1 cellular context compared by ENCODE assay signal in the genomic region with DNA sequence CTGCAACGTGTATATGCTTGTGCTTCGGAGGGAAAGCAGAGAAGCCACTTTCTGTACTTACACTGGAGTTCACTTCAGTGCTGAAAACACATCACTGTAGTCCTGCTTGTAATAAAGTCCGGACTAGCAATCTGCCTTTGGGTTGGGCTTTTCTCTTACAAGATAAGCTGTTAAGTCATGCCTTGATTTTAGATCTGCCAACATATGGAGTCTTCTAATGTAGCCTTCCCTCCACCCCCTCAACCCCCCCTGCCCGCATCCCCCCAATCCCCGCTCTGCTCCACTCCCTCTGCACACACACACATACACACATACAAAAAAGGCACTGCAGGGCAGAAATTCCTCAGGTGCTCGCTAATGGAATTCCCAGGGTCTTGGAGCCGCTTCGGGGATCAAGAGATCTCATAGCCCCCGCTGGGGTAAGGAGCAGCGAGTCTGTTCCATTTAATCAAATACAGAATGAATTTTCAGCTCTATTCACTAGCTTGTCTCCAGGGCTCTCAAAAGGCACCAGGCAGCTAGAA.
TF ChIP-seq lines count a peak whose summit lies in the region.

No MANE protein-coding gene starts in this region.

TF ChIP-seq in GM23338, 12 proteins besides CTCF, POLR2A, EP300 and RAD21 (continued from another document):
- TF ChIP-seq, protein P1, sequence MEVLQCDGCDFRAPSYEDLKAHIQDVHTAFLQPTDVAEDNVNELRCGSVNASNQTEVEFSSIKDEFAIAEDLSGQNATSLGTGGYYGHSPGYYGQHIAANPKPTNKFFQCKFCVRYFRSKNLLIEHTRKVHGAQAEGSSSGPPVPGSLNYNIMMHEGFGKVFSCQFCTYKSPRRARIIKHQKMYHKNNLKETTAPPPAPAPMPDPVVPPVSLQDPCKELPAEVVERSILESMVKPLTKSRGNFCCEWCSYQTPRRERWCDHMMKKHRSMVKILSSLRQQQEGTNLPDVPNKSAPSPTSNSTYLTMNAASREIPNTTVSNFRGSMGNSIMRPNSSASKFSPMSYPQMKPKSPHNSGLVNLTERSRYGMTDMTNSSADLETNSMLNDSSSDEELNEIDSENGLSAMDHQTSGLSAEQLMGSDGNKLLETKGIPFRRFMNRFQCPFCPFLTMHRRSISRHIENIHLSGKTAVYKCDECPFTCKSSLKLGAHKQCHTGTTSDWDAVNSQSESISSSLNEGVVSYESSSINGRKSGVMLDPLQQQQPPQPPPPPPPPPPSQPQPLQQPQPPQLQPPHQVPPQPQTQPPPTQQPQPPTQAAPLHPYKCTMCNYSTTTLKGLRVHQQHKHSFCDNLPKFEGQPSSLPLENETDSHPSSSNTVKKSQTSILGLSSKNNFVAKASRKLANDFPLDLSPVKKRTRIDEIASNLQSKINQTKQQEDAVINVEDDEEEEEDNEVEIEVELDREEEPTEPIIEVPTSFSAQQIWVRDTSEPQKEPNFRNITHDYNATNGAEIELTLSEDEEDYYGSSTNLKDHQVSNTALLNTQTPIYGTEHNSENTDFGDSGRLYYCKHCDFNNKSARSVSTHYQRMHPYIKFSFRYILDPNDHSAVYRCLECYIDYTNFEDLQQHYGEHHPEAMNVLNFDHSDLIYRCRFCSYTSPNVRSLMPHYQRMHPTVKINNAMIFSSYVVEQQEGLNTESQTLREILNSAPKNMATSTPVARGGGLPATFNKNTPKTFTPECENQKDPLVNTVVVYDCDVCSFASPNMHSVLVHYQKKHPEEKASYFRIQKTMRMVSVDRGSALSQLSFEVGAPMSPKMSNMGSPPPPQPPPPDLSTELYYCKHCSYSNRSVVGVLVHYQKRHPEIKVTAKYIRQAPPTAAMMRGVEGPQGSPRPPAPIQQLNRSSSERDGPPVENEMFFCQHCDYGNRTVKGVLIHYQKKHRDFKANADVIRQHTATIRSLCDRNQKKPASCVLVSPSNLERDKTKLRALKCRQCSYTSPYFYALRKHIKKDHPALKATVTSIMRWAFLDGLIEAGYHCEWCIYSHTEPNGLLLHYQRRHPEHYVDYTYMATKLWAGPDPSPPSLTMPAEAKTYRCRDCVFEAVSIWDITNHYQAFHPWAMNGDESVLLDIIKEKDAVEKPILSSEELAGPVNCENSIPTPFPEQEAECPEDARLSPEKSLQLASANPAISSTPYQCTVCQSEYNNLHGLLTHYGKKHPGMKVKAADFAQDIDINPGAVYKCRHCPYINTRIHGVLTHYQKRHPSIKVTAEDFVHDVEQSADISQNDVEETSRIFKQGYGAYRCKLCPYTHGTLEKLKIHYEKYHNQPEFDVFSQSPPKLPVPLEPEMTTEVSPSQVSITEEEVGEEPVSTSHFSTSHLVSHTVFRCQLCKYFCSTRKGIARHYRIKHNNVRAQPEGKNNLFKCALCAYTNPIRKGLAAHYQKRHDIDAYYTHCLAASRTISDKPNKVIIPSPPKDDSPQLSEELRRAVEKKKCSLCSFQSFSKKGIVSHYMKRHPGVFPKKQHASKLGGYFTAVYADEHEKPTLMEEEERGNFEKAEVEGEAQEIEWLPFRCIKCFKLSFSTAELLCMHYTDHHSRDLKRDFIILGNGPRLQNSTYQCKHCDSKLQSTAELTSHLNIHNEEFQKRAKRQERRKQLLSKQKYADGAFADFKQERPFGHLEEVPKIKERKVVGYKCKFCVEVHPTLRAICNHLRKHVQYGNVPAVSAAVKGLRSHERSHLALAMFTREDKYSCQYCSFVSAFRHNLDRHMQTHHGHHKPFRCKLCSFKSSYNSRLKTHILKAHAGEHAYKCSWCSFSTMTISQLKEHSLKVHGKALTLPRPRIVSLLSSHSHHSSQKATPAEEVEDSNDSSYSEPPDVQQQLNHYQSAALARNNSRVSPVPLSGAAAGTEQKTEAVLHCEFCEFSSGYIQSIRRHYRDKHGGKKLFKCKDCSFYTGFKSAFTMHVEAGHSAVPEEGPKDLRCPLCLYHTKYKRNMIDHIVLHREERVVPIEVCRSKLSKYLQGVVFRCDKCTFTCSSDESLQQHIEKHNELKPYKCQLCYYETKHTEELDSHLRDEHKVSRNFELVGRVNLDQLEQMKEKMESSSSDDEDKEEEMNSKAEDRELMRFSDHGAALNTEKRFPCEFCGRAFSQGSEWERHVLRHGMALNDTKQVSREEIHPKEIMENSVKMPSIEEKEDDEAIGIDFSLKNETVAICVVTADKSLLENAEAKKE (CRISPR knock-in tag; IDR thresholded peaks at IDR 0.05), result no peak
- TF ChIP-seq ZNF331 (CRISPR knock-in tag; IDR thresholded peaks at IDR 0.05; ENCODE audit: low read depth), result no peak
- no peak for TF ChIP-seq JUNB (IDR thresholded peaks at IDR 0.05; ENCODE audit: unreplicated experiment)
- TF ChIP-seq, protein P2, sequence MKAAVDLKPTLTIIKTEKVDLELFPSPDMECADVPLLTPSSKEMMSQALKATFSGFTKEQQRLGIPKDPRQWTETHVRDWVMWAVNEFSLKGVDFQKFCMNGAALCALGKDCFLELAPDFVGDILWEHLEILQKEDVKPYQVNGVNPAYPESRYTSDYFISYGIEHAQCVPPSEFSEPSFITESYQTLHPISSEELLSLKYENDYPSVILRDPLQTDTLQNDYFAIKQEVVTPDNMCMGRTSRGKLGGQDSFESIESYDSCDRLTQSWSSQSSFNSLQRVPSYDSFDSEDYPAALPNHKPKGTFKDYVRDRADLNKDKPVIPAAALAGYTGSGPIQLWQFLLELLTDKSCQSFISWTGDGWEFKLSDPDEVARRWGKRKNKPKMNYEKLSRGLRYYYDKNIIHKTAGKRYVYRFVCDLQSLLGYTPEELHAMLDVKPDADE (IDR thresholded peaks at IDR 0.05), result no peak
- TF ChIP-seq EZH2phosphoT487 (IDR thresholded peaks at IDR 0.05; ENCODE audit: unreplicated experiment), result no peak
TF ChIP-seq in GM23338: peak in this region for 0.
